12 cellular contexts compared by ENCODE assay signal in the genomic region with DNA sequence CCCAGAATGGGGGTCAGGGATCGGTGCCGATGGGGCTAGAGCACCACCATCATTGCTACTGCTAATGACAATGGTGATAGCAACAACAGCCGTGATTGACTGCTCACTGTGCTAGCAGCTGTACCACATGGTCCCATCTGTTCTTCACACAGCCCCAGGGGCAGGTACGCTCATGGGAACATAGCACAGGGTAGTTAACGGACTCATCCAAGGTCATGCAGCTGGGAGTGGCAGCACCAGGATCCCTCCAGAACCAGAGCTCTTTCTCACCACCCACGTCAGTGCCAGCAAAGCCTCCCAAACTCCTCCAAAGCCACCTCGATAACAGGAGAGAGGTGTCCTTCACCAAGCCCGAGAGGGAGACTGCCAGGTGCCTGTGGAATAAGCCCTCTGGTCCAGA.
"Had no signal": no experiment of that assay in that cellular context is flagged by ENCODE, and none has a peak within 500 bp of the region (broad histone marks: within the 10 kb centered on the region; RNA-seq: fewer than 3 reads in every experiment).

No MANE protein-coding gene starts in this region.

- H3K9me3 ChIP-seq: ascending aorta, heart left ventricle, thoracic aorta had no signal

- H3K4me3 ChIP-seq: ascending aorta, heart left ventricle, lung, thoracic aorta had no signal

- H3K27ac ChIP-seq: ascending aorta, epithelial cell of prostate, heart left ventricle, thoracic aorta had no signal

- ATAC-seq: activated CD4-positive, CD25-positive, alpha-beta regulatory T cell treated with anti-CD3 and anti-CD28 coated beads, Interleukin-2, amount 50 U/mL, for 24 hours; activated naive CD8-positive, alpha-beta T cell treated with anti-CD3 and anti-CD28 coated beads, Interleukin-2, amount 50 U/mL, for 24 hours; heart left ventricle; left colon; stimulated activated effector memory CD8-positive, alpha-beta T cell treated with anti-CD3 and anti-CD28 coated beads, Interleukin-12 subunit alpha, Interleukin-12 subunit beta, amount 100 ng/mL, for 72 hours had no signal

- H3K27me3 ChIP-seq: ascending aorta, heart left ventricle had no signal

- DNase-seq: activated CD4-positive, alpha-beta T cell treated with anti-CD3 and anti-CD28 coated beads, Interleukin-2, amount 50 U/mL, for 4 hours; activated naive CD4-positive, alpha-beta T cell treated with anti-CD3 and anti-CD28 coated beads for 36 hours; activated naive CD8-positive, alpha-beta T cell treated with anti-CD3 and anti-CD28 coated beads, Interleukin-2, amount 50 U/mL, for 24 hours; activated T-cell treated with anti-CD3 and anti-CD28 coated beads for 4 hours; heart left ventricle had no signal

- H3K36me3 ChIP-seq: ascending aorta, heart left ventricle, thoracic aorta had no signal
